ENCODE assay signal across 9 cellular contexts in the genomic region with DNA sequence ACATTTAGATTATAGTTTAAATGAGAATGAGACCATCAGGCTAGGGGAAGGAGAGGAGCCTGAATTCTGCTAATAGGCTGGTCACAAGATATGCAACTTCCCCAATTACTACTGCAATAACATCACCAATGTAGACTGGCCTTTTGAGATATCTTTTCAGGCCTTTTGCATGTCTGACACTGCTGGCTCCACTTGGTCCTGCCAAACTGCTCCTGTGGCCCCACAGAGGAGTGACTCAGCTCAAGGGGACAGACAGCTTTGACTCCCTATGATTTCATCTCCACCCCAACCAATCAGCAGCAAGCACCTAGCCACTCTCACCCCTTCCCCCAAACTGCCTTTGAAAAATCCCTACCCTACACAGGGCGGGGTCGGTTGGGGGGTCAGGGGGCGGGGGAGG. TPM values are rescaled to one million over a fixed set of nuclear protein-coding genes. Genes with fewer than 3 reads are reported as not detected.
DNase-seq lines count a peak whose midpoint lies in the region; ATAC-seq lines count a peak whose summit lies in the region.
"Had no signal": no experiment of that assay in that cellular context is flagged by ENCODE, and none has a peak within 500 bp of the region (broad histone marks: within the 10 kb centered on the region; RNA-seq: fewer than 3 reads in every experiment).

No MANE protein-coding gene starts in this region.

- DNase-seq in activated CD8-positive, alpha-beta memory T cell treated with anti-CD3 and anti-CD28 coated beads, Interleukin-2, amount 10 ng/mL, durations not matched to agents 7 days and 5 days, result peak; percentile 71
- DNase-seq in activated CD8-positive, alpha-beta memory T cell treated with anti-CD3 and anti-CD28 coated beads, Interleukin-2, amount 50 U/mL, for 48 hours, result no peak
- DNase-seq in NOMO-1 treated with DMSO at 0.1 percent for 48 hours (lab: John Stamatoyannopoulos, UW; ENCODE audit: unreplicated experiment) (peak; percentile 79), pons (ENCODE audit: low spot score) (peak; percentile 42), KBM-7 (no peak), 8988T (no peak), HuH-7 (ENCODE audit: low spot score) (no peak)
- peak; percentile 34 for DNase-seq in activated naive CD8-positive, alpha-beta T cell treated with anti-CD3 and anti-CD28 coated beads, Interleukin-2, amount 50 U/mL, for 24 hours
- DNase-seq: NCI-H2029 treated with DMSO at 0.1 percent for 48 hours had no signal

- in situ Hi-C loops in KBM-7 (cut with MboI; ENCODE audit: low pct_unique_long_range_greater_than_20kb, low sequenced_read_pairs), result no loop called here

- peak overlapping the region; percentile 91 for H3K27ac Mint-ChIP-seq in activated CD8-positive, alpha-beta memory T cell treated with anti-CD3 and anti-CD28 coated beads, Interleukin-2, amount 10 ng/mL, durations not matched to agents 7 days and 5 days
- H3K27ac Mint-ChIP-seq in activated naive CD8-positive, alpha-beta T cell treated with anti-CD3 and anti-CD28 coated beads, Interleukin-2, amount 50 U/mL, for 24 hours, result peak overlapping the region; percentile 87

- CTCF ChIA-PET in activated CD8-positive, alpha-beta memory T cell treated with anti-CD3 and anti-CD28 coated beads, Interleukin-2, amount 10 ng/mL, durations not matched to agents 7 days and 5 days (lab: Charles Lee), result interaction anchor here (1.2 to 4.4 kb wide), 7 partner anchors 10 to 59 kb away, joined by 3 to 28 read pairs (median 7); a partner anchor contains a TSS

- H3K9me3 Mint-ChIP-seq in activated CD8-positive, alpha-beta memory T cell treated with anti-CD3 and anti-CD28 coated beads, Interleukin-2, amount 10 ng/mL, durations not matched to agents 7 days and 5 days (ENCODE audit: low read depth), result no peaks in the 10 kb centered on the region
- H3K9me3 Mint-ChIP-seq in activated naive CD8-positive, alpha-beta T cell treated with anti-CD3 and anti-CD28 coated beads, Interleukin-2, amount 50 U/mL, for 24 hours, result peaks cover 7% of the 10 kb centered on the region

- peak; percentile 52 for ATAC-seq in activated CD8-positive, alpha-beta memory T cell treated with anti-CD3 and anti-CD28 coated beads, Interleukin-2, amount 10 ng/mL, durations not matched to agents 7 days and 5 days
- peak; percentile 65 for ATAC-seq in activated naive CD8-positive, alpha-beta T cell treated with anti-CD3 and anti-CD28 coated beads, Interleukin-2, amount 50 U/mL, for 24 hours

- H3K4me1 Mint-ChIP-seq in activated CD8-positive, alpha-beta memory T cell treated with anti-CD3 and anti-CD28 coated beads, Interleukin-2, amount 10 ng/mL, durations not matched to agents 7 days and 5 days, result peaks cover 79% of the 10 kb centered on the region
- H3K4me1 Mint-ChIP-seq in activated naive CD8-positive, alpha-beta T cell treated with anti-CD3 and anti-CD28 coated beads, Interleukin-2, amount 50 U/mL, for 24 hours, result peaks cover 85% of the 10 kb centered on the region

- H3K4me3 Mint-ChIP-seq in activated CD8-positive, alpha-beta memory T cell treated with anti-CD3 and anti-CD28 coated beads, Interleukin-2, amount 10 ng/mL, durations not matched to agents 7 days and 5 days, result peak overlapping the region; percentile 64
- no peak overlapping the region for H3K4me3 Mint-ChIP-seq in activated naive CD8-positive, alpha-beta T cell treated with anti-CD3 and anti-CD28 coated beads, Interleukin-2, amount 50 U/mL, for 24 hours

- H3K36me3 Mint-ChIP-seq in activated CD8-positive, alpha-beta memory T cell treated with anti-CD3 and anti-CD28 coated beads, Interleukin-2, amount 10 ng/mL, durations not matched to agents 7 days and 5 days, result peaks cover 42% of the 10 kb centered on the region
- peaks cover 7% of the 10 kb centered on the region for H3K36me3 Mint-ChIP-seq in activated naive CD8-positive, alpha-beta T cell treated with anti-CD3 and anti-CD28 coated beads, Interleukin-2, amount 50 U/mL, for 24 hours (ENCODE audit: low read depth)

- H3K27me3 Mint-ChIP-seq in activated CD8-positive, alpha-beta memory T cell treated with anti-CD3 and anti-CD28 coated beads, Interleukin-2, amount 10 ng/mL, durations not matched to agents 7 days and 5 days, result no peaks in the 10 kb centered on the region
- no peaks in the 10 kb centered on the region for H3K27me3 Mint-ChIP-seq in activated naive CD8-positive, alpha-beta T cell treated with anti-CD3 and anti-CD28 coated beads, Interleukin-2, amount 50 U/mL, for 24 hours

RNA-seq across cellular contexts. Expression of a gene that starts 22.8 kb away (rescaled TPM):
- total RNA-seq in activated CD8-positive, alpha-beta memory T cell treated with anti-CD3 and anti-CD28 coated beads, Interleukin-2, amount 10 ng/mL, durations not matched to agents 7 days and 5 days, result 10 to 100 TPM; 66.9 to 67.5 TPM

Comparison
In these comparisons a context has a peak if more than half of its experiments do, and no peak if none do; other contexts are left out.
1. DNase-seq: peak in activated CD8-positive, alpha-beta memory T cell treated with anti-CD3 and anti-CD28 coated beads, Interleukin-2, amount 10 ng/mL, durations not matched to agents 7 days and 5 days (single experiment), NOMO-1 treated with DMSO at 0.1 percent for 48 hours (single experiment), activated naive CD8-positive, alpha-beta T cell treated with anti-CD3 and anti-CD28 coated beads, Interleukin-2, amount 50 U/mL, for 24 hours (single experiment) and pons (single experiment); none in activated CD8-positive, alpha-beta memory T cell treated with anti-CD3 and anti-CD28 coated beads, Interleukin-2, amount 50 U/mL, for 48 hours (single experiment), KBM-7 (single experiment), 8988T (single experiment) and HuH-7 (single experiment).